In the genomic region with DNA sequence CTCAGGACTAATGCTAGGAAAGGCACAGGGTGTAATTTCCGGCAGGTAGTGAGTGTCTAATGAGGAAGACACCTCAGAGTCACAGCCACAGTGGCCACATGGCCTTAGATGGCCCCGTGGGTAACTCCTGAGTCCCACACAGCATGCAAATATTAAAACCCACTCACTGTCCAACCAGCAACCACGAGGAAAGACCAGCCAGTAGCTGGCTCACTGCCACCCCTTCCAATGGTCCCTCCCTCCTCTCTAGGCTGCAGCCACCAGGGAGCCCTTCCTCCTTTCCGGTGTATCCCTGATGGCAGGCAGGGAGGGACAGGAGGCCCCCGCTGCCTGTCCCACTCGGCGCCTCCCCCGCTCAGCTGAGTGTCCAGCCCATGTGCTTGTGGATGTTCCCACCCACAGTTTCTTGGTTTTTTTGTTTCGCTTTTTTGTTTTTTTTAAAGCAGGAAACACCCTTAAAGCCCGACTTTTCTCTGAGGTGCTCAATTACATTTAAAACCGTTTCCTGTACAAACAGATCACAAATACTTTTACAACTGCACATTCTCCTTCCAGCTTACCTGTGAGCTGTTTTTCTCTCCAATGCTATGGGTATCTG, we compare ENCODE assay signal across 8 cellular contexts. TPM values are rescaled to one million over a fixed set of nuclear protein-coding genes. Genes with fewer than 3 reads are reported as not detected.
DNase-seq lines count a peak whose midpoint lies in the region; ATAC-seq and TF ChIP-seq lines count a peak whose summit lies in the region.

No MANE protein-coding gene starts in this region.

- peak overlapping the region; percentile 98 for H3K27ac Mint-ChIP-seq in activated CD4-positive, alpha-beta T cell treated with anti-CD3 and anti-CD28 coated beads, Interleukin-2, amount 10 ng/mL, durations not matched to agents 7 days and 5 days

- H3K4me1 ChIP-seq in HEK293 (ENCODE audit: control insufficient read depth, insufficient read depth, low read length), result peaks cover 6% of the 10 kb centered on the region; the same call in 1 of the 2 replicates

- no peak for TF ChIP-seq CTCF in HEK293 (tag by site-specific recombination; IDR thresholded peaks at IDR 0.05)

- H3K4me3 Mint-ChIP-seq in activated CD4-positive, alpha-beta T cell treated with anti-CD3 and anti-CD28 coated beads, Interleukin-2, amount 10 ng/mL, durations not matched to agents 7 days and 5 days, result peak overlapping the region; percentile 71

- H3K36me3 Mint-ChIP-seq in activated CD4-positive, alpha-beta T cell treated with anti-CD3 and anti-CD28 coated beads, Interleukin-2, amount 10 ng/mL, durations not matched to agents 7 days and 5 days (ENCODE audit: low read depth), result peaks cover 53% of the 10 kb centered on the region

- H3K9me3 Mint-ChIP-seq in activated CD4-positive, alpha-beta T cell treated with anti-CD3 and anti-CD28 coated beads, Interleukin-2, amount 10 ng/mL, durations not matched to agents 7 days and 5 days, result no peaks in the 10 kb centered on the region

- POLR2A ChIA-PET in HEK293 (lab: Yijun Ruan, JAX), result no interaction called here
- POLR2A ChIA-PET in activated CD4-positive, alpha-beta T cell treated with anti-CD3 and anti-CD28 coated beads, Interleukin-2, amount 10 ng/mL, durations not matched to agents 7 days and 5 days (lab: Charles Lee), result no interaction called here

- no peaks in the 10 kb centered on the region for H3K9me3 ChIP-seq in HEK293 (ENCODE audit: control insufficient read depth, insufficient read depth, low read depth, low read length)

- no peaks in the 10 kb centered on the region for H3K27me3 Mint-ChIP-seq in activated CD4-positive, alpha-beta T cell treated with anti-CD3 and anti-CD28 coated beads, Interleukin-2, amount 10 ng/mL, durations not matched to agents 7 days and 5 days

- CTCF ChIA-PET in HEK293 (lab: Yijun Ruan, JAX), result interaction anchor here (0.6 to 1.6 kb wide), 2 partner anchors 9 to 51 kb away, joined by 3 to 6 read pairs; no protein-coding TSS in a partner anchor
- CTCF ChIA-PET in activated CD4-positive, alpha-beta T cell treated with anti-CD3 and anti-CD28 coated beads, Interleukin-2, amount 10 ng/mL, durations not matched to agents 7 days and 5 days (lab: Charles Lee), result interaction anchor here (1.7 to 2.3 kb wide), 2 partner anchors 8 to 50 kb away, joined by 4 to 6 read pairs; a partner anchor contains a TSS

- peaks cover 4 to 47% of the 10 kb centered on the region in 2 experiments; a peak in 2 of 3 replicates for H3K36me3 ChIP-seq in HEK293 (ENCODE audit: control insufficient read depth in 2 of 2, insufficient read depth in 1 of 2, low read length in 2 of 2)

- peak; percentile 59 for DNase-seq in activated CD4-positive, alpha-beta T cell treated with anti-CD3 and anti-CD28 coated beads, Interleukin-2, amount 10 ng/mL, durations not matched to agents 7 days and 5 days
- DNase-seq in Right ventricle myocardium superior (peak; percentile 84), SIG-M5 (lab: John Stamatoyannopoulos, UW) (no peak), NCI-H226 (no peak), GM03348 (ENCODE audit: low spot score) (no peak), NCI-H526 (lab: John Stamatoyannopoulos, UW) (no peak)
- peak; percentile 34 for DNase-seq in stimulated activated CD8-positive, alpha-beta memory T cell treated with anti-CD3 and anti-CD28 coated beads, Interleukin-4, amount 100 ng/mL, for 48 hours

- H3K4me3 ChIP-seq in HEK293 (ENCODE audit: low read depth, low read length), result no peak overlapping the region

- peak; percentile 71 for ATAC-seq in Right ventricle myocardium superior (ENCODE audit: poor library complexity)

- H3K27ac ChIP-seq in HEK293 (ENCODE audit: extremely low read depth, low read depth, low read length), result no peak overlapping the region

- intact Hi-C loops in Right ventricle myocardium superior (cut with DNase I), result no loop called here

- H3K4me1 Mint-ChIP-seq in activated CD4-positive, alpha-beta T cell treated with anti-CD3 and anti-CD28 coated beads, Interleukin-2, amount 10 ng/mL, durations not matched to agents 7 days and 5 days, result peaks cover 71% of the 10 kb centered on the region

TF ChIP-seq in HEK293, 187 proteins besides CTCF, POLR2A, EP300 and RAD21 (continues in another document):
- TF ChIP-seq, protein P1, sequence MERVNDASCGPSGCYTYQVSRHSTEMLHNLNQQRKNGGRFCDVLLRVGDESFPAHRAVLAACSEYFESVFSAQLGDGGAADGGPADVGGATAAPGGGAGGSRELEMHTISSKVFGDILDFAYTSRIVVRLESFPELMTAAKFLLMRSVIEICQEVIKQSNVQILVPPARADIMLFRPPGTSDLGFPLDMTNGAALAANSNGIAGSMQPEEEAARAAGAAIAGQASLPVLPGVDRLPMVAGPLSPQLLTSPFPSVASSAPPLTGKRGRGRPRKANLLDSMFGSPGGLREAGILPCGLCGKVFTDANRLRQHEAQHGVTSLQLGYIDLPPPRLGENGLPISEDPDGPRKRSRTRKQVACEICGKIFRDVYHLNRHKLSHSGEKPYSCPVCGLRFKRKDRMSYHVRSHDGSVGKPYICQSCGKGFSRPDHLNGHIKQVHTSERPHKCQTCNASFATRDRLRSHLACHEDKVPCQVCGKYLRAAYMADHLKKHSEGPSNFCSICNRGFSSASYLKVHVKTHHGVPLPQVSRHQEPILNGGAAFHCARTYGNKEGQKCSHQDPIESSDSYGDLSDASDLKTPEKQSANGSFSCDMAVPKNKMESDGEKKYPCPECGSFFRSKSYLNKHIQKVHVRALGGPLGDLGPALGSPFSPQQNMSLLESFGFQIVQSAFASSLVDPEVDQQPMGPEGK (tag by site-specific recombination; IDR thresholded peaks at IDR 0.05), result peak; percentile 46; the same call in 1 of the 2 replicates
- TF ChIP-seq WT1 (tag by site-specific recombination; IDR thresholded peaks at IDR 0.05), result peak; percentile 76
- TF ChIP-seq, protein P2, sequence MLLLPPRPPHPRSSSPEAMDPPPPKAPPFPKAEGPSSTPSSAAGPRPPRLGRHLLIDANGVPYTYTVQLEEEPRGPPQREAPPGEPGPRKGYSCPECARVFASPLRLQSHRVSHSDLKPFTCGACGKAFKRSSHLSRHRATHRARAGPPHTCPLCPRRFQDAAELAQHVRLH (tag by site-specific recombination; IDR thresholded peaks at IDR 0.05), result no peak
- 0 out of 2 replicates have a peak, but pooled peaks have one; percentile 16 for TF ChIP-seq ZNF423 (tag by site-specific recombination; IDR thresholded peaks at IDR 0.05)
- peak; percentile 77 for TF ChIP-seq ZNF341 (tag by site-specific recombination; IDR thresholded peaks at IDR 0.05; ENCODE audit: low read depth)
- peak; percentile 83; the same call in 1 of the 2 replicates for TF ChIP-seq EGR2 (tag by site-specific recombination; IDR thresholded peaks at IDR 0.05; ENCODE audit: low read depth)
- TF ChIP-seq ZFHX2 (tag by site-specific recombination; conservative IDR thresholded peaks at IDR 0.05), result peak; percentile 83
- TF ChIP-seq, protein P3, sequence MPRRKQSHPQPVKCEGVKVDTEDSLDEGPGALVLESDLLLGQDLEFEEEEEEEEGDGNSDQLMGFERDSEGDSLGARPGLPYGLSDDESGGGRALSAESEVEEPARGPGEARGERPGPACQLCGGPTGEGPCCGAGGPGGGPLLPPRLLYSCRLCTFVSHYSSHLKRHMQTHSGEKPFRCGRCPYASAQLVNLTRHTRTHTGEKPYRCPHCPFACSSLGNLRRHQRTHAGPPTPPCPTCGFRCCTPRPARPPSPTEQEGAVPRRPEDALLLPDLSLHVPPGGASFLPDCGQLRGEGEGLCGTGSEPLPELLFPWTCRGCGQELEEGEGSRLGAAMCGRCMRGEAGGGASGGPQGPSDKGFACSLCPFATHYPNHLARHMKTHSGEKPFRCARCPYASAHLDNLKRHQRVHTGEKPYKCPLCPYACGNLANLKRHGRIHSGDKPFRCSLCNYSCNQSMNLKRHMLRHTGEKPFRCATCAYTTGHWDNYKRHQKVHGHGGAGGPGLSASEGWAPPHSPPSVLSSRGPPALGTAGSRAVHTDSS (tag by site-specific recombination; IDR thresholded peaks at IDR 0.05), result no peak
- TF ChIP-seq GLIS1 (tag by site-specific recombination; IDR thresholded peaks at IDR 0.05), result peak; percentile 52; the same call in 1 of the 2 replicates
- TF ChIP-seq, protein P4, sequence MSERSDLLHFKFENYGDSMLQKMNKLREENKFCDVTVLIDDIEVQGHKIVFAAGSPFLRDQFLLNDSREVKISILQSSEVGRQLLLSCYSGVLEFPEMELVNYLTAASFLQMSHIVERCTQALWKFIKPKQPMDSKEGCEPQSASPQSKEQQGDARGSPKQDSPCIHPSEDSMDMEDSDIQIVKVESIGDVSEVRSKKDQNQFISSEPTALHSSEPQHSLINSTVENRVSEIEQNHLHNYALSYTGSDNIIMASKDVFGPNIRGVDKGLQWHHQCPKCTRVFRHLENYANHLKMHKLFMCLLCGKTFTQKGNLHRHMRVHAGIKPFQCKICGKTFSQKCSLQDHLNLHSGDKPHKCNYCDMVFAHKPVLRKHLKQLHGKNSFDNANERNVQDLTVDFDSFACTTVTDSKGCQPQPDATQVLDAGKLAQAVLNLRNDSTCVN (tag by site-specific recombination; optimal IDR thresholded peaks at IDR 0.05), result no peak
- TF ChIP-seq GLI2 (tag by site-specific recombination; IDR thresholded peaks at IDR 0.05; ENCODE audit: borderline replicate concordance, low read depth), result no peak
- peak; percentile 64; the same call in 1 of the 2 replicates for TF ChIP-seq GLIS2 (tag by site-specific recombination; IDR thresholded peaks at IDR 0.05)
- TF ChIP-seq SP2 (tag by site-specific recombination; IDR thresholded peaks at IDR 0.05), result peak; percentile 58
- peak; percentile 64 for TF ChIP-seq ZIC2 (tag by site-specific recombination; IDR thresholded peaks at IDR 0.05)

RNA-seq across cellular contexts. Expression of a gene that starts 9.2 kb away (rescaled TPM):
- 10 to 100 TPM; 59.0 to 62.2 TPM for total RNA-seq in activated CD4-positive, alpha-beta T cell treated with anti-CD3 and anti-CD28 coated beads, Interleukin-2, amount 10 ng/mL, durations not matched to agents 7 days and 5 days
- 158 TPM for total RNA-seq in Right ventricle myocardium superior

Comparison
In these comparisons a context has a peak if more than half of its experiments do, and no peak if none do; other contexts are left out.
1. DNase-seq: peak in activated CD4-positive, alpha-beta T cell treated with anti-CD3 and anti-CD28 coated beads, Interleukin-2, amount 10 ng/mL, durations not matched to agents 7 days and 5 days (single experiment), Right ventricle myocardium superior (single experiment) and stimulated activated CD8-positive, alpha-beta memory T cell treated with anti-CD3 and anti-CD28 coated beads, Interleukin-4, amount 100 ng/mL, for 48 hours (single experiment); none in SIG-M5 (single experiment), NCI-H226 (single experiment), GM03348 (single experiment) and NCI-H526 (0 of 2).